In genomic region chr2:11753886-11754704, GRCh38 we compare ENCODE assay signal across 8 cellular contexts. TPM values are rescaled to one million over a fixed set of nuclear protein-coding genes. Genes with fewer than 3 reads are reported as not detected.
DNase-seq lines count a peak whose midpoint lies in the region; ATAC-seq, FAIRE-seq and TF ChIP-seq lines count a peak whose summit lies in the region.

No MANE protein-coding gene starts in this region.

- H3K4me3 ChIP-seq in DND-41 (ENCODE audit: low read depth in 1 of 2, low read length in 2 of 2) (no peak overlapping the region), GM12878 (peak overlapping the region; percentile 66), stomach (peak overlapping the region in 3 of 4 donors; percentile 4 to 27 (median 9))

- DNase-seq in DND-41 (peak; percentile 32), KG1 (lab: John Stamatoyannopoulos, UW) (peak; percentile 81), T-helper 9 cell (peak; percentile 52), GM12878 (ENCODE audit: low read depth, low spot score) (peak; percentile 48), memory B cell (ENCODE audit: low spot score in 2 of 2) (peak in 1 of 2 donors; percentile 55), stomach (peak; percentile 43), HK-2 (ENCODE audit: unreplicated experiment) (no peak)

- TF ChIP-seq CTCF in DND-41 (IDR thresholded peaks at IDR 0.05; ENCODE audit: borderline replicate concordance, extremely low read depth, low read length, poor library complexity, severe bottlenecking) (no peak), GM12878 (IDR thresholded peaks at IDR 0.05 in 2 of 3, conservative IDR thresholded peaks at IDR 0.05 in 1 of 3; ENCODE audit: control insufficient read depth in 2 of 3, extremely low read depth in 1 of 3, insufficient read depth in 1 of 3, low read depth in 3 of 3, low read length in 3 of 3) (no peak), stomach (IDR thresholded peaks at IDR 0.05) (no peak)

- TF ChIP-seq POLR2A in GM12878 (IDR thresholded peaks at IDR 0.05; ENCODE audit: low read depth, low read length): peak; percentile 60; the same call in 1 of the 2 replicates
- no peak for TF ChIP-seq POLR2A in stomach (IDR thresholded peaks at IDR 0.05)

- peak overlapping the region; percentile 88 for H3K27ac Mint-ChIP-seq in memory B cell

- H3K4me2 ChIP-seq in DND-41 (ENCODE audit: insufficient read depth, low read length) (no peak overlapping the region), GM12878 (ENCODE audit: control insufficient read depth, insufficient read depth) (peak overlapping the region; percentile 98)

- no peak overlapping the region for H3K27ac ChIP-seq in DND-41 (ENCODE audit: low read length)
- H3K27ac ChIP-seq in GM12878 (ENCODE audit: control insufficient read depth, insufficient read depth): peak overlapping the region; percentile 97
- peak overlapping the region; percentile 66 to 93 (median 78) for H3K27ac ChIP-seq in stomach

- CTCF ChIA-PET in GM12878 (lab: Yijun Ruan, JAX): interaction anchor here (0.7 to 28.9 kb wide), 8 partner anchors 13 to 974 kb away, joined by 3 to 684 read pairs (median 7); partner anchors contain the start of gene LPIN1

- in situ Hi-C loops in GM12878 (cut with MboI): no loop called here

- peaks cover 87% of the 10 kb centered on the region for H3K79me2 ChIP-seq in DND-41 (ENCODE audit: insufficient read depth, low read length)
- H3K79me2 ChIP-seq in GM12878 (ENCODE audit: control insufficient read depth, insufficient read depth, low read length): peaks cover 43% of the 10 kb centered on the region

- RAD21 ChIA-PET in GM12878 (lab: Charles Lee; ENCODE audit: unreplicated experiment): interaction anchor here (0.5 to 4.6 kb wide), 13 partner anchors 7 to 279 kb away, joined by 3 to 51 read pairs (median 4); partner anchors contain the start of gene LPIN1

- H3K4me3 Mint-ChIP-seq in memory B cell: peak overlapping the region; percentile 78

- no peaks in the 10 kb centered on the region for H3K27me3 ChIP-seq in DND-41 (ENCODE audit: insufficient read depth, low read length, poor library complexity)
- H3K27me3 ChIP-seq in GM12878 (replicated peaks in 1 of 2; ENCODE audit: control insufficient read depth in 2 of 2, insufficient read depth in 2 of 2, low read length in 1 of 2): no peaks in the 10 kb centered on the region
- no peaks in the 10 kb centered on the region for H3K27me3 ChIP-seq in stomach

- H2AFZ ChIP-seq in DND-41 (ENCODE audit: low read depth, low read length): no peak overlapping the region
- peak overlapping the region; percentile 23 for H2AFZ ChIP-seq in GM12878 (ENCODE audit: control insufficient read depth, low read depth, low read length)

- H3K27me3 Mint-ChIP-seq in memory B cell: no peaks in the 10 kb centered on the region

- H3K4me1 ChIP-seq in DND-41 (ENCODE audit: insufficient read depth, low read length) (peaks cover 22% of the 10 kb centered on the region), GM12878 (ENCODE audit: control insufficient read depth, insufficient read depth, low read length) (peaks cover 59% of the 10 kb centered on the region), stomach (peaks cover 34 to 69% (median 41%) of the 10 kb centered on the region in 4 donors)

- H3K36me3 Mint-ChIP-seq in memory B cell: peaks cover 2% of the 10 kb centered on the region

- FAIRE-seq in GM12878 (lab: Jason Lieb, UNC): peak; percentile 13

- intact Hi-C loops in GM12878 (cut with micrococcal nuclease; ENCODE audit: unreplicated experiment): loop anchor here (5.0 kb wide), 1 partner anchor 113 kb away; no protein-coding TSS in a partner anchor
- intact Hi-C loops in stomach (cut with DNase I; ENCODE audit: low total_unique reads): no loop called here

- H3K36me3 ChIP-seq in DND-41 (ENCODE audit: insufficient read depth, low read length) (no peaks in the 10 kb centered on the region), GM12878 (ENCODE audit: control insufficient read depth in 2 of 2, insufficient read depth in 2 of 2, low read length in 1 of 2) (peaks cover 0 to 2% of the 10 kb centered on the region in 2 experiments; a peak in 1 of 4 replicates), stomach (no peaks in the 10 kb centered on the region)

- 2% methylated on average over 15 of the region's 15 CpGs for WGBS in GM12878 (ENCODE audit: insufficient coverage, insufficient replicate concordance, low lambda C conversion rate, missing lambda C conversion rate)
- WGBS in stomach, 5 donors: 25 to 31% (median 28%) methylated on average over 15 of the region's 15 CpGs

- SMC1A ChIA-PET in GM12878 (lab: Charles Lee; ENCODE audit: uncharacterized antibody, unreplicated experiment): interaction anchor here (1.1 to 16.4 kb wide), 11 partner anchors 11 to 255 kb away, joined by 3 to 222 read pairs (median 4); partner anchors contain the start of gene LPIN1

- TF ChIP-seq EP300 in GM12878 (IDR thresholded peaks at IDR 0.05; ENCODE audit: borderline replicate concordance in 1 of 2, control insufficient read depth in 1 of 2, low read depth in 2 of 2, low read length in 2 of 2) (no peak), stomach (IDR thresholded peaks at IDR 0.05) (no peak)

- POLR2A ChIA-PET in GM12878 (lab: Charles Lee): interaction anchor here (0.6 to 7.0 kb wide), 12 partner anchors 9 to 1009 kb away, joined by 3 to 84 read pairs (median 4); partner anchors contain the start of gene LPIN1

- H4K20me1 ChIP-seq in DND-41 (ENCODE audit: insufficient read depth, low read length) (peaks cover 39% of the 10 kb centered on the region), GM12878 (ENCODE audit: control insufficient read depth, insufficient read depth) (no peaks in the 10 kb centered on the region)

- H3K9me3 ChIP-seq in DND-41 (ENCODE audit: insufficient read depth, low read length, severe bottlenecking): peaks cover 5% of the 10 kb centered on the region
- no peaks in the 10 kb centered on the region for H3K9me3 ChIP-seq in GM12878 (replicated peaks; ENCODE audit: control insufficient read depth, insufficient read depth, low read length)
- no peaks in the 10 kb centered on the region for H3K9me3 ChIP-seq in stomach

- ATAC-seq in DND-41 (ENCODE audit: insufficient read depth, low read depth) (peak; percentile 46; the same call in 2 of the 3 replicates), GM21528 (IDR thresholded peaks at IDR 0.05; ENCODE audit: low FRiP score, unreplicated experiment) (peak; percentile 33), GM12878 (peak; percentile 38), memory B cell (ENCODE audit: low read depth) (peak; percentile 36)

- no peak for TF ChIP-seq RAD21 in GM12878 (IDR thresholded peaks at IDR 0.05; ENCODE audit: insufficient read depth, low read depth, low read length)

- H3K4me1 Mint-ChIP-seq in memory B cell: peaks cover 54% of the 10 kb centered on the region

- no TSS peak for BruUV-seq in GM12878 (replicated peaks; lab: Mats Ljungman, UMichigan)

- H3K9ac ChIP-seq in DND-41 (ENCODE audit: low read depth, low read length): no peak overlapping the region
- peak overlapping the region; percentile 83 for H3K9ac ChIP-seq in GM12878 (ENCODE audit: control insufficient read depth, insufficient read depth, low read length)

- H3K9me3 Mint-ChIP-seq in memory B cell: no peaks in the 10 kb centered on the region

TF ChIP-seq in GM12878, 131 proteins besides CTCF, POLR2A, EP300 and RAD21 (continues in another document):
- TF ChIP-seq TCF3 (IDR thresholded peaks at IDR 0.05; ENCODE audit: borderline replicate concordance, insufficient read depth, low read depth, low read length) (0 out of 2 replicates have a peak, but pooled peaks have one; percentile 10), TCF12 (IDR thresholded peaks at IDR 0.05; ENCODE audit: low read depth, low read length) (0 out of 2 replicates have a peak, but pooled peaks have one; percentile 39), CHD2 (IDR thresholded peaks at IDR 0.05; ENCODE audit: borderline replicate concordance, low read depth, low read length) (no peak), JUNB (IDR thresholded peaks at IDR 0.05) (peak; percentile 7; the same call in 1 of the 2 replicates)
- TF ChIP-seq, protein P1, sequence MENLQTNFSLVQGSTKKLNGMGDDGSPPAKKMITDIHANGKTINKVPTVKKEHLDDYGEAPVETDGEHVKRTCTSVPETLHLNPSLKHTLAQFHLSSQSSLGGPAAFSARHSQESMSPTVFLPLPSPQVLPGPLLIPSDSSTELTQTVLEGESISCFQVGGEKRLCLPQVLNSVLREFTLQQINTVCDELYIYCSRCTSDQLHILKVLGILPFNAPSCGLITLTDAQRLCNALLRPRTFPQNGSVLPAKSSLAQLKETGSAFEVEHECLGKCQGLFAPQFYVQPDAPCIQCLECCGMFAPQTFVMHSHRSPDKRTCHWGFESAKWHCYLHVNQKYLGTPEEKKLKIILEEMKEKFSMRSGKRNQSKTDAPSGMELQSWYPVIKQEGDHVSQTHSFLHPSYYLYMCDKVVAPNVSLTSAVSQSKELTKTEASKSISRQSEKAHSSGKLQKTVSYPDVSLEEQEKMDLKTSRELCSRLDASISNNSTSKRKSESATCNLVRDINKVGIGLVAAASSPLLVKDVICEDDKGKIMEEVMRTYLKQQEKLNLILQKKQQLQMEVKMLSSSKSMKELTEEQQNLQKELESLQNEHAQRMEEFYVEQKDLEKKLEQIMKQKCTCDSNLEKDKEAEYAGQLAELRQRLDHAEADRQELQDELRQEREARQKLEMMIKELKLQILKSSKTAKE (IDR thresholded peaks at IDR 0.05; ENCODE audit: low read depth, poor library complexity, severe bottlenecking): no peak

RNA-seq across cellular contexts. Expression of gene LPIN1, which starts 7.7 kb away (rescaled TPM):
- total RNA-seq in GM12878 (2013; cell fraction: nucleolus; rRNA removed): 183 and 196 TPM in 2 replicates
- total RNA-seq in GM12878 (2014; rRNA removed): 52.2 and 58.5 TPM in 2 replicates
- total RNA-seq in GM12878 (2014; rRNA removed; fragmentation: Illumina TruSeq; extraction: Trizol): 46.1 and 48.3 TPM in 2 replicates
- total RNA-seq in GM12878 (2021): 59.9 and 61.4 TPM in 2 replicates
- 12.5 TPM for polyA plus RNA-seq in GM12878 (2011; ENCODE audit: low read depth)
- 75.6 and 82.5 TPM in 2 replicates for polyA plus RNA-seq in GM12878 (2011; rRNA removed)
- polyA plus RNA-seq in GM12878 (2011; cell fraction: cytosol; rRNA removed): 55.7 and 55.9 TPM in 2 replicates
- polyA plus RNA-seq in GM12878 (2011; cell fraction: nucleus; rRNA removed): 97.5 and 102 TPM in 2 replicates
- 17.6 and 19.7 TPM in 2 replicates for polyA plus RNA-seq in GM12878 (2012)
- 50.8 and 52.3 TPM in 2 replicates for polyA plus RNA-seq in GM12878 (2014; fragmentation: Illumina TruSeq; extraction: Trizol)
- 10 to 100 TPM; 18.8 to 23.9 TPM for polyA plus RNA-seq in GM12878 (2014; fragmentation: Nextera tagmentation; extraction: Ambion mirVana)
- 60.1 and 63.6 TPM in 2 replicates for polyA plus RNA-seq in GM12878 (2014; rRNA removed)
- 10 to 100 TPM; 37.0 to 37.5 TPM for polyA plus RNA-seq in GM12878 (2016; fragmentation: Nextera tagmentation; extraction: Ambion mirVana)
- 55.0 and 62.3 TPM in 2 replicates for polyA minus RNA-seq in GM12878 (2011; rRNA and poly(A)+ RNA removed)
- 17.0 and 20.3 TPM in 2 replicates for polyA minus RNA-seq in GM12878 (2011; cell fraction: cytosol; rRNA and poly(A)+ RNA removed)
- polyA minus RNA-seq in GM12878 (2011; cell fraction: nucleus; rRNA and poly(A)+ RNA removed): 69.2 and 114 TPM in 2 replicates
- total RNA-seq in stomach: 100 to 1,000 TPM in 1 of 5 donors, 10 to 100 TPM in 4; 11.0 to 152 (median 25.0) TPM
- polyA plus RNA-seq in stomach: 10 to 100 TPM in 2 of 3 donors, 1 to 10 TPM in 1; 7.3 to 19.3 (median 15.1) TPM

Comparison
In these comparisons a context has a peak if more than half of its experiments do, and no peak if none do; other contexts are left out.
1. H3K4me3 ChIP-seq: peak in GM12878 (single experiment) and stomach (3 of 4); none in DND-41 (0 of 2).
2. Peak in every context shown above with its lines, with median percentiles within 50 percentile points of each other: ATAC-seq.